Comparison of ENCODE assay signal across 1 cellular context in the genomic region with DNA sequence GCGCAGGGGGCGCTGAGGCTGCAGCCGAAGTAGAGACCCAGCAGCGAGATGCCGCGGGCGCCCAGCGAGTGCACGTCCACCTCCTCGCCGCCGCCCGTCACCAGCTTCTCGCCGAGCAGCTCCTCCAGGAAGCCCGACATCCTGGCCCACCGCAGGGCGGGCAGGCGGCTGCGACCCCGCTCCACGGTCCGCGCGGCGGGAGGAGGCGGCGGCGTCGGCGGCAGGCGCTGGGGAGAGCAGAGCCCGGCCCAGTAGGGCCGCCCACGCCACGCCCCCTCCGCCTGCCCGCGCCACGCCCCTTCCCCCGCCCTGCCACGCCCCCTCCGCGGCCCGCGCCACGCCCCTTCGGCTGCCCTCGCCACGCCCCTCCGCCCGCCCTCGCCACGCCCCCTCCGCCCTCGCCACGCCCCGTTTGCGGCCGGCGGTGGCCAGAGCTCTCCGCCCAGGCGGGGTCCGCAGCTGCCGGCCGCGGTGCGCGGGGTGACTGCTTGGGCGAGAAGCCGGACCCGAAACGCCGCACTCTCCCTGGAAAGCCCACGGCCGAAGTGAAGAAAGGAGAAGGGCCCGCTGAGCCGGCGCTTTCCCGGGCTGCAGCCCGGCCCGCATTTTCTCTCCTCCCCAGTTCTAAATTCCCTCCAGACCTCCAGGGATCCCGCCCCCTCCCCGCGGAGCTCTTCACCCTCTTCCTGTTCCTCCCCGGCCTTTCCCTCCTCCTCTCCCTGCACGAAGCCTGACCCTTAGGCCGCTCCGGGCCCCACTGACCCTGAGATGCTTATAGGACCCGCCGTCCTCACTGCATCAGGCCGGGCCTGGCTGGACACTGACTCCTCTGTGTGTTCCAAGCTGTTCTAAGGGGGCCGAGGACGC.
A peak's percentile ranks its signal among the peaks of the same experiment; 100 is the strongest.
TF ChIP-seq lines count a peak whose summit lies in the region.

NXN (minus strand) TSS at position 238 of the 867 bp plus-strand sequence.

TF ChIP-seq in HepG2, 621 proteins besides CTCF, POLR2A, EP300 and RAD21 (continued from another document and continues in another):
- TF ChIP-seq, protein P1, sequence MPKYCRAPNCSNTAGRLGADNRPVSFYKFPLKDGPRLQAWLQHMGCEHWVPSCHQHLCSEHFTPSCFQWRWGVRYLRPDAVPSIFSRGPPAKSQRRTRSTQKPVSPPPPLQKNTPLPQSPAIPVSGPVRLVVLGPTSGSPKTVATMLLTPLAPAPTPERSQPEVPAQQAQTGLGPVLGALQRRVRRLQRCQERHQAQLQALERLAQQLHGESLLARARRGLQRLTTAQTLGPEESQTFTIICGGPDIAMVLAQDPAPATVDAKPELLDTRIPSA (CRISPR knock-in tag; IDR thresholded peaks at IDR 0.05; ENCODE audit: borderline replicate concordance): no peak
- no peak for TF ChIP-seq ZNF280D (CRISPR knock-in tag; IDR thresholded peaks at IDR 0.05)
- peak; percentile 79; the same call in 1 of the 2 replicates for TF ChIP-seq ATF7-NPFF (CRISPR knock-in tag; IDR thresholded peaks at IDR 0.05; ENCODE audit: low read depth)
- no peak for TF ChIP-seq ZNF691 (CRISPR knock-in tag; IDR thresholded peaks at IDR 0.05; ENCODE audit: borderline replicate concordance, low read depth)
- TF ChIP-seq, protein P2, sequence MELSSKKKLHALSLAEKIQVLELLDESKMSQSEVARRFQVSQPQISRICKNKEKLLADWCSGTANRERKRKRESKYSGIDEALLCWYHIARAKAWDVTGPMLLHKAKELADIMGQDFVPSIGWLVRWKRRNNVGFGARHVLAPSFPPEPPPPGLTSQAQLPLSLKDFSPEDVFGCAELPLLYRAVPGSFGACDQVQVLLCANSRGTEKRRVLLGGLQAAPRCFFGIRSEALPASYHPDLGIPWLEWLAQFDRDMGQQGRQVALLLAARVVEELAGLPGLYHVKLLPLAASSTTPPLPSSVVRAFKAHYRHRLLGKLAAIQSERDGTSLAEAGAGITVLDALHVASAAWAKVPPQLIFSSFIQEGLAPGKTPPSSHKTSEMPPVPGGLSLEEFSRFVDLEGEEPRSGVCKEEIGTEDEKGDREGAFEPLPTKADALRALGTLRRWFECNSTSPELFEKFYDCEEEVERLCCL (CRISPR knock-in tag; IDR thresholded peaks at IDR 0.05; ENCODE audit: borderline replicate concordance): no peak
- TF ChIP-seq HINFP (CRISPR knock-in tag; IDR thresholded peaks at IDR 0.05; ENCODE audit: low read depth): no peak
- no peak for TF ChIP-seq ATM (IDR thresholded peaks at IDR 0.05; ENCODE audit: borderline replicate concordance)
- no peak for TF ChIP-seq GTF2F1 (IDR thresholded peaks at IDR 0.05; ENCODE audit: low read length)
- no peak for TF ChIP-seq ZBTB21 (CRISPR knock-in tag; IDR thresholded peaks at IDR 0.05)
- 0 out of 2 replicates have a peak, but pooled peaks have one; percentile 13 for TF ChIP-seq MTA1 (CRISPR knock-in tag; IDR thresholded peaks at IDR 0.05; ENCODE audit: borderline replicate concordance)
- no peak for TF ChIP-seq FOXP1 (IDR thresholded peaks at IDR 0.05)
- TF ChIP-seq FOXP1 (CRISPR knock-in tag; IDR thresholded peaks at IDR 0.05): no peak
- TF ChIP-seq HNF1A (IDR thresholded peaks at IDR 0.05; ENCODE audit: low read depth): no peak
- no peak for TF ChIP-seq HNF1A (CRISPR knock-in tag; IDR thresholded peaks at IDR 0.05; ENCODE audit: borderline replicate concordance)
- no peak for TF ChIP-seq ZNF530 (CRISPR knock-in tag; IDR thresholded peaks at IDR 0.05; ENCODE audit: low read depth)
- TF ChIP-seq RXRA (CRISPR knock-in tag; IDR thresholded peaks at IDR 0.05): no peak
- 0 out of 2 replicates have a peak, but pooled peaks have one; percentile 61 for TF ChIP-seq ZNF138 (CRISPR knock-in tag; IDR thresholded peaks at IDR 0.05; ENCODE audit: low read depth)
- no peak for TF ChIP-seq MAFF (IDR thresholded peaks at IDR 0.05; ENCODE audit: low read depth, low read length)
- no peak for TF ChIP-seq ATF4 (CRISPR knock-in tag; IDR thresholded peaks at IDR 0.05)
- TF ChIP-seq, protein P3, sequence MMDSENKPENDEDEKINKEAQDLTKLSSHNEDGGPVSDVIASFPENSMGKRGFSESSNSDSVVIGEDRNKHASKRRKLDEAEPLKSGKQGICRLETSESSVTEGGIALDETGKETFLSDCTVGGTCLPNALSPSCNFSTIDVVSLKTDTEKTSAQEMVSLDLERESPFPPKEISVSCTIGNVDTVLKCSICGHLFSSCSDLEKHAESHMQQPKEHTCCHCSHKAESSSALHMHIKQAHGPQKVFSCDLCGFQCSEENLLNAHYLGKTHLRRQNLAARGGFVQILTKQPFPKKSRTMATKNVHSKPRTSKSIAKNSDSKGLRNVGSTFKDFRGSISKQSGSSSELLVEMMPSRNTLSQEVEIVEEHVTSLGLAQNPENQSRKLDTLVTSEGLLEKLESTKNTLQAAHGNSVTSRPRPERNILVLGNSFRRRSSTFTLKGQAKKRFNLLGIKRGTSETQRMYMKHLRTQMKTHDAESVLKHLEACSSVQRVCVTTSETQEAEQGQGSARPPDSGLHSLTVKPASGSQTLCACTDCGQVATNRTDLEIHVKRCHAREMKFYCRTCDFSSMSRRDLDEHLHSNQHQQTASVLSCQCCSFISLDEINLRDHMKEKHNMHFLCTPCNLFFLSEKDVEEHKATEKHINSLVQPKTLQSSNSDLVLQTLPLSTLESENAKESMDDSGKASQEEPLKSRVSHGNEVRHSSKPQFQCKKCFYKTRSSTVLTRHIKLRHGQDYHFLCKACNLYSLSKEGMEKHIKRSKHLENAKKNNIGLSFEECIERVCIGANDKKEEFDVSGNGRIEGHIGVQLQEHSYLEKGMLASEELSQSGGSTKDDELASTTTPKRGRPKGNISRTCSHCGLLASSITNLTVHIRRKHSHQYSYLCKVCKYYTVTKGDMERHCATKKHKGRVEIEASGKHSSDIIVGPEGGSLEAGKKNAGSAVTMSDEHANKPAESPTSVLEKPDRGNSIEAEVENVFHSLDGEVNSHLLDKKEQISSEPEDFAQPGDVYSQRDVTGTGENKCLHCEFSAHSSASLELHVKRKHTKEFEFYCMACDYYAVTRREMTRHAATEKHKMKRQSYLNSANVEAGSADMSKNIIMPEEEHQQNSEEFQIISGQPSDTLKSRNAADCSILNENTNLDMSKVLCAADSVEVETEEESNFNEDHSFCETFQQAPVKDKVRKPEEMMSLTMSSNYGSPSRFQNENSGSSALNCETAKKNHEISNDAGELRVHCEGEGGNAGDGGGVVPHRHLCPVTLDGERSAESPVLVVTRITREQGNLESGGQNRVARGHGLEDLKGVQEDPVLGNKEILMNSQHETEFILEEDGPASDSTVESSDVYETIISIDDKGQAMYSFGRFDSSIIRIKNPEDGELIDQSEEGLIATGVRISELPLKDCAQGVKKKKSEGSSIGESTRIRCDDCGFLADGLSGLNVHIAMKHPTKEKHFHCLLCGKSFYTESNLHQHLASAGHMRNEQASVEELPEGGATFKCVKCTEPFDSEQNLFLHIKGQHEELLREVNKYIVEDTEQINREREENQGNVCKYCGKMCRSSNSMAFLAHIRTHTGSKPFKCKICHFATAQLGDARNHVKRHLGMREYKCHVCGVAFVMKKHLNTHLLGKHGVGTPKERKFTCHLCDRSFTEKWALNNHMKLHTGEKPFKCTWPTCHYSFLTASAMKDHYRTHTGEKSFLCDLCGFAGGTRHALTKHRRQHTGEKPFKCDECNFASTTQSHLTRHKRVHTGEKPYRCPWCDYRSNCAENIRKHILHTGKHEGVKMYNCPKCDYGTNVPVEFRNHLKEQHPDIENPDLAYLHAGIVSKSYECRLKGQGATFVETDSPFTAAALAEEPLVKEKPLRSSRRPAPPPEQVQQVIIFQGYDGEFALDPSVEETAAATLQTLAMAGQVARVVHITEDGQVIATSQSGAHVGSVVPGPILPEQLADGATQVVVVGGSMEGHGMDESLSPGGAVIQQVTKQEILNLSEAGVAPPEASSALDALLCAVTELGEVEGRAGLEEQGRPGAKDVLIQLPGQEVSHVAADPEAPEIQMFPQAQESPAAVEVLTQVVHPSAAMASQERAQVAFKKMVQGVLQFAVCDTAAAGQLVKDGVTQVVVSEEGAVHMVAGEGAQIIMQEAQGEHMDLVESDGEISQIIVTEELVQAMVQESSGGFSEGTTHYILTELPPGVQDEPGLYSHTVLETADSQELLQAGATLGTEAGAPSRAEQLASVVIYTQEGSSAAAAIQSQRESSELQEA (CRISPR knock-in tag; IDR thresholded peaks at IDR 0.05; ENCODE audit: not compliant biosample characterization): no peak
- TF ChIP-seq ZNF850 (CRISPR knock-in tag; conservative IDR thresholded peaks at IDR 0.05): no peak
- no peak for TF ChIP-seq HHEX (CRISPR knock-in tag; IDR thresholded peaks at IDR 0.05)
- TF ChIP-seq ZNF329 (CRISPR knock-in tag; IDR thresholded peaks at IDR 0.05; ENCODE audit: low read depth): no peak
